1 cellular context compared by ENCODE assay signal in the genomic region with DNA sequence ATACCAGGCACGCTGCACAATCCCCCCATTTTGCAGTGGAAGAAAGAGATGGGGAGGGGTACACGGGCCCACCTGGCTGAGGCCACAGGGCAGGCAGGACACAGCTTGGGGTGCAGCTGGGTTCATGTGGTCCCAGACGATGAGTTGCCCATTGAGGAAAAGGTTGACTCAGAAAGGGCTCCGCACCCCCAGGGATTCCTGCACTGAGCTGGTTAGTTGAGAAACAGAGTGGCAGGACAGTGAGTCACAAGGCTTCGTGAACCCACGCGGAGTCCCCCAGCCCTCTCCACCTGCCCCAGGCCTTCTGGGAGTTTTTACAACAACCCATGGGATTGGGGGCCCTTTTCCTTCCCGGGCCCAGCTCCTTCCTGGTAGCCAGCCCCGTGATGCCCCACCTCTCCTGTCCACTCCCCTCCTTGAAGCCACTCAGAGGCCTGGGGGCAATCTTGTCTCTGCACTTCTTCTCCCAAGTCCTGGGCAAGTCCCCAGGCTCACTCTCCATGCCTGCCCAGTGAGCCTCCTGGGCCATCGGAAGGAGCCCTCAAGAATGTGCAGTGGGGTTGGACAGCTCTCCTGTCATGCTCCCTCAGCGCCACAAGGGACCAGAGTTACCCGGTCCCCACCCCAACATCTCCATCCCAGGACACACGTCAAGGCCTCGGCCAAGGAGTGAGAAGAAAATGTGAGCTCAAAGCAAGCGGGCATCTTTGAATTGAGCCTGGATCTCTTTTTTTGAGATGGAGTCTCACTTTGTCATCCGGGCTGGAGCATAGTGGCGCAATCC.
TF ChIP-seq lines count a peak whose summit lies in the region.

No MANE protein-coding gene starts in this region.

TF ChIP-seq in HCT116, 20 proteins besides CTCF, POLR2A, EP300 and RAD21 (continued from another document):
- TF ChIP-seq ZFX (IDR thresholded peaks at IDR 0.05) = no peak
- TF ChIP-seq TCF7L2 (IDR thresholded peaks at IDR 0.05; ENCODE audit: borderline replicate concordance, extremely low read depth, insufficient read depth, insufficient read length) = no peak
- TF ChIP-seq ZNF274 (IDR thresholded peaks at IDR 0.05; ENCODE audit: low read depth, low read length) = no peak
- no peak for TF ChIP-seq EZH2 (IDR thresholded peaks at IDR 0.05)
- TF ChIP-seq JUND (IDR thresholded peaks at IDR 0.05) = no peak
- TF ChIP-seq YY1 (IDR thresholded peaks at IDR 0.05; ENCODE audit: extremely low read depth, insufficient replicate concordance, low read depth, low read length) = no peak
